Comparison of ENCODE assay signal across 8 cellular contexts in genomic region chr1:212683357-212683722, GRCh38. TPM values are rescaled to one million over a fixed set of nuclear protein-coding genes. Genes with fewer than 3 reads are reported as not detected.
DNase-seq lines count a peak whose midpoint lies in the region; ATAC-seq, FAIRE-seq and TF ChIP-seq lines count a peak whose summit lies in the region.

No MANE protein-coding gene starts in this region.

- peak overlapping the region; percentile 50 for H3K27ac ChIP-seq in KOPT-K1 (ENCODE audit: low read depth, low read length, poor library complexity, severe bottlenecking)
- no peak overlapping the region for H3K27ac ChIP-seq in smooth muscle cell (ENCODE audit: low read depth)

- H4K20me1 ChIP-seq in smooth muscle cell (ENCODE audit: low read depth): no peaks in the 10 kb centered on the region

- no peak overlapping the region for H3K9ac ChIP-seq in smooth muscle cell (ENCODE audit: low read depth)

- peak overlapping the region; percentile 60 for H3K4me3 Mint-ChIP-seq in activated naive CD8-positive, alpha-beta T cell treated with anti-CD3 and anti-CD28 coated beads, Interleukin-2, amount 10 ng/mL, durations not matched to agents 7 days and 5 days

- H3K4me1 Mint-ChIP-seq in activated naive CD8-positive, alpha-beta T cell treated with anti-CD3 and anti-CD28 coated beads, Interleukin-2, amount 10 ng/mL, durations not matched to agents 7 days and 5 days: peaks cover 64% of the 10 kb centered on the region

- POLR2A ChIA-PET in activated naive CD8-positive, alpha-beta T cell treated with anti-CD3 and anti-CD28 coated beads, Interleukin-2, amount 10 ng/mL, durations not matched to agents 7 days and 5 days (lab: Charles Lee): interaction anchor here (0.6 to 0.9 kb wide), 3 partner anchors 18 to 174 kb away, joined by 3 to 6 read pairs (median 4); no protein-coding TSS in a partner anchor

- no peak for TF ChIP-seq CTCF in smooth muscle cell (IDR thresholded peaks at IDR 0.05; ENCODE audit: borderline replicate concordance, insufficient read depth, poor library complexity, severe bottlenecking)

- no peak overlapping the region for H3K4me2 ChIP-seq in smooth muscle cell

- WGBS in smooth muscle cell (ENCODE audit: low lambda C conversion rate): 76% methylated on average over 7 of the region's 7 CpGs

- H2AFZ ChIP-seq in smooth muscle cell (ENCODE audit: low read depth): no peak overlapping the region

- no peaks in the 10 kb centered on the region for H3K4me1 ChIP-seq in smooth muscle cell (ENCODE audit: low read depth)

- ATAC-seq in GM21528 (IDR thresholded peaks at IDR 0.05; ENCODE audit: low FRiP score, unreplicated experiment): peak; percentile 75
- peak; percentile 81 for ATAC-seq in activated naive CD8-positive, alpha-beta T cell treated with anti-CD3 and anti-CD28 coated beads, Interleukin-2, amount 10 ng/mL, durations not matched to agents 7 days and 5 days (ENCODE audit: low read depth)

- no peaks in the 10 kb centered on the region for H3F3A ChIP-seq in smooth muscle cell (ENCODE audit: low read depth)

- no peaks in the 10 kb centered on the region for H3K27me3 Mint-ChIP-seq in activated naive CD8-positive, alpha-beta T cell treated with anti-CD3 and anti-CD28 coated beads, Interleukin-2, amount 10 ng/mL, durations not matched to agents 7 days and 5 days

- H3K9me3 ChIP-seq in KOPT-K1 (ENCODE audit: insufficient read depth, low read length, poor library complexity, severe bottlenecking) (no peaks in the 10 kb centered on the region), smooth muscle cell (replicated peaks; ENCODE audit: low read depth) (no peaks in the 10 kb centered on the region)

- H3K9me3 Mint-ChIP-seq in activated naive CD8-positive, alpha-beta T cell treated with anti-CD3 and anti-CD28 coated beads, Interleukin-2, amount 10 ng/mL, durations not matched to agents 7 days and 5 days: no peaks in the 10 kb centered on the region

- DNase-seq in GM18507 (ENCODE audit: extremely low spot score, insufficient read length, low read depth) (peak; percentile 78), NCI-H82 treated with DMSO at 0.1 percent for 48 hours (lab: John Stamatoyannopoulos, UW; ENCODE audit: unreplicated experiment) (no peak), smooth muscle cell (lab: John Stamatoyannopoulos, UW; ENCODE audit: unreplicated experiment) (no peak), epidermal melanocyte (ENCODE audit: insufficient read length, low spot score) (no peak), NCI-H2107 treated with DMSO at 0.1 percent for 48 hours (lab: John Stamatoyannopoulos, UW; ENCODE audit: unreplicated experiment) (no peak)
- peak; percentile 78 for DNase-seq in activated naive CD8-positive, alpha-beta T cell treated with anti-CD3 and anti-CD28 coated beads, Interleukin-2, amount 10 ng/mL, durations not matched to agents 7 days and 5 days

- peak; percentile 99 for FAIRE-seq in GM18507 (lab: Jason Lieb, UNC)

- peaks cover 19% of the 10 kb centered on the region for H3K36me3 Mint-ChIP-seq in activated naive CD8-positive, alpha-beta T cell treated with anti-CD3 and anti-CD28 coated beads, Interleukin-2, amount 10 ng/mL, durations not matched to agents 7 days and 5 days

- no peaks in the 10 kb centered on the region for H3K27me3 ChIP-seq in smooth muscle cell (ENCODE audit: low read depth)

- H3K27ac Mint-ChIP-seq in activated naive CD8-positive, alpha-beta T cell treated with anti-CD3 and anti-CD28 coated beads, Interleukin-2, amount 10 ng/mL, durations not matched to agents 7 days and 5 days: peak overlapping the region; percentile 91

- H3K4me3 ChIP-seq in smooth muscle cell: no peak overlapping the region

- H3K36me3 ChIP-seq in KOPT-K1 (ENCODE audit: insufficient read depth, low read length) (0 out of 2 replicates have a peak, but pooled peaks cover 7% of the 10 kb centered on the region), smooth muscle cell (ENCODE audit: low read depth) (no peaks in the 10 kb centered on the region)

- H3K79me2 ChIP-seq in smooth muscle cell (ENCODE audit: low read depth): no peaks in the 10 kb centered on the region

RNA-seq across cellular contexts. Expression of gene BATF3, which starts 16.3 kb away (rescaled TPM):
- 10 to 100 TPM in 1 of 2 experiments, 1 to 10 TPM in 1; 9.8 to 13.2 TPM for total RNA-seq in activated naive CD8-positive, alpha-beta T cell treated with anti-CD3 and anti-CD28 coated beads, Interleukin-2, amount 10 ng/mL, durations not matched to agents 7 days and 5 days
- total RNA-seq in smooth muscle cell: 0.45 and 5.8 TPM in 2 replicates
- 11.5 and 12.1 TPM in 2 replicates for polyA plus RNA-seq in smooth muscle cell

Comparison
In these comparisons a context has a peak if more than half of its experiments do, and no peak if none do; other contexts are left out.
1. DNase-seq: peak in GM18507 (single experiment) and activated naive CD8-positive, alpha-beta T cell treated with anti-CD3 and anti-CD28 coated beads, Interleukin-2, amount 10 ng/mL, durations not matched to agents 7 days and 5 days (single experiment); none in NCI-H82 treated with DMSO at 0.1 percent for 48 hours (single experiment), smooth muscle cell (single experiment), epidermal melanocyte (single experiment) and NCI-H2107 treated with DMSO at 0.1 percent for 48 hours (single experiment).